Comparison of ENCODE assay signal across 1 cellular context in the genomic region with DNA sequence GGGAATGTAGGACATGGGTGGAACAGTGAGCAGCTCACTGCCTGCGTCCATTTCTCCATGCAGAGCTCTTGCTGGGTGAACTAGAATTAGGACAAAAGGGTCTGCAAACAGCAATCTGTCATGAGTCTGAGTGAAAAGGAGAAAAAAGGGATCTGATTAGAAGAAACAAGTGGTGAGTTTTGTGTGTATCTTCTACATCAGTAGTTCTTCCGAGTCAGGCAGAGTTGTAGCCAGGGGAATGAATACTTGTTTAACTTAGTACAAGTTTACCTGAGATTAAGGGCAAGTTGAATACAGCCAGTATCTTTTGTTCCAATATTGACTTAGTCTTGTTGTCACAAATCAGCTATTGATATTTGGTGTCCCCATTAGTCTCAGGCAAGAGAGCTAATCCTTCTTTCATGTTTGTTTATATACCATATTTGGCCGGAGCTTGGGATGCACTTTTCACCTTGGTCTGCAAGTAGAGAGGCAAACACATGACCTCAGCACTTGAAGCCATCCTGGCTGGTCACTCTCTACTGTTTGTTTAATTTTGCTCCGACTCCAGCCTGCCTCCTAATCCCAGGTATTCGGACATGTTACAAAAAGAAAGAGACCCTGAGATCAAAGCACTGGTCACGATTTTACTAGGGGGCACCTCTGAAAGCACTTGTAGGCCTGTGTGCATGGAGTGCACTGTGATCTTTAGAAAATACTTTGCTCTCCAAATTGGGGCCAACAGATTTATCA.
TF ChIP-seq lines count a peak whose summit lies in the region.

No MANE protein-coding gene starts in this region.

TF ChIP-seq in HepG2, 621 proteins besides CTCF, POLR2A, EP300 and RAD21 (continued from another document and continues in another):
- peak; percentile 80 for TF ChIP-seq ZNF280D (CRISPR knock-in tag; IDR thresholded peaks at IDR 0.05)
- TF ChIP-seq, protein P1, sequence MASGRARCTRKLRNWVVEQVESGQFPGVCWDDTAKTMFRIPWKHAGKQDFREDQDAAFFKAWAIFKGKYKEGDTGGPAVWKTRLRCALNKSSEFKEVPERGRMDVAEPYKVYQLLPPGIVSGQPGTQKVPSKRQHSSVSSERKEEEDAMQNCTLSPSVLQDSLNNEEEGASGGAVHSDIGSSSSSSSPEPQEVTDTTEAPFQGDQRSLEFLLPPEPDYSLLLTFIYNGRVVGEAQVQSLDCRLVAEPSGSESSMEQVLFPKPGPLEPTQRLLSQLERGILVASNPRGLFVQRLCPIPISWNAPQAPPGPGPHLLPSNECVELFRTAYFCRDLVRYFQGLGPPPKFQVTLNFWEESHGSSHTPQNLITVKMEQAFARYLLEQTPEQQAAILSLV (CRISPR knock-in tag; IDR thresholded peaks at IDR 0.05; ENCODE audit: borderline replicate concordance): no peak; the same call in 1 of the 2 replicates
- TF ChIP-seq RARG (CRISPR knock-in tag; IDR thresholded peaks at IDR 0.05; ENCODE audit: low read depth): no peak
- TF ChIP-seq, protein P2, sequence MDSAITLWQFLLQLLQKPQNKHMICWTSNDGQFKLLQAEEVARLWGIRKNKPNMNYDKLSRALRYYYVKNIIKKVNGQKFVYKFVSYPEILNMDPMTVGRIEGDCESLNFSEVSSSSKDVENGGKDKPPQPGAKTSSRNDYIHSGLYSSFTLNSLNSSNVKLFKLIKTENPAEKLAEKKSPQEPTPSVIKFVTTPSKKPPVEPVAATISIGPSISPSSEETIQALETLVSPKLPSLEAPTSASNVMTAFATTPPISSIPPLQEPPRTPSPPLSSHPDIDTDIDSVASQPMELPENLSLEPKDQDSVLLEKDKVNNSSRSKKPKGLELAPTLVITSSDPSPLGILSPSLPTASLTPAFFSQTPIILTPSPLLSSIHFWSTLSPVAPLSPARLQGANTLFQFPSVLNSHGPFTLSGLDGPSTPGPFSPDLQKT (CRISPR knock-in tag; IDR thresholded peaks at IDR 0.05; ENCODE audit: borderline replicate concordance): no peak
- TF ChIP-seq ZNF230 (CRISPR knock-in tag; IDR thresholded peaks at IDR 0.05): no peak; the same call in 1 of the 2 replicates
- TF ChIP-seq REL (CRISPR knock-in tag; conservative IDR thresholded peaks at IDR 0.05): peak; percentile 92
- TF ChIP-seq MED1 (CRISPR knock-in tag; IDR thresholded peaks at IDR 0.05): peak; percentile 94
- peak; percentile 85; the same call in 1 of the 2 replicates for TF ChIP-seq BORCS8-MEF2B (CRISPR knock-in tag; IDR thresholded peaks at IDR 0.05)
- TF ChIP-seq ZNF496 (CRISPR knock-in tag; IDR thresholded peaks at IDR 0.05; ENCODE audit: insufficient replicate concordance): no peak
- peak; percentile 100 for TF ChIP-seq SMAD3 (CRISPR knock-in tag; IDR thresholded peaks at IDR 0.05)
- no peak for TF ChIP-seq ZNF891 (CRISPR knock-in tag; IDR thresholded peaks at IDR 0.05)
- peak; percentile 78 to 81 for TF ChIP-seq MAFK (conservative IDR thresholded peaks at IDR 0.05 in 1 of 2, IDR thresholded peaks at IDR 0.05 in 1 of 2; ENCODE audit: low read length in 2 of 2)
- TF ChIP-seq JUN (CRISPR knock-in tag; IDR thresholded peaks at IDR 0.05): peak; percentile 99
- TF ChIP-seq ZNF18 (CRISPR knock-in tag; IDR thresholded peaks at IDR 0.05; ENCODE audit: insufficient replicate concordance): no peak
- TF ChIP-seq U2AF2 (IDR thresholded peaks at IDR 0.05; ENCODE audit: low read depth, low read length): no peak
- 0 out of 2 replicates have a peak, but pooled peaks have one; percentile 11 for TF ChIP-seq ZNF577 (CRISPR knock-in tag; IDR thresholded peaks at IDR 0.05; ENCODE audit: borderline replicate concordance, low read depth)
- TF ChIP-seq, protein P3, sequence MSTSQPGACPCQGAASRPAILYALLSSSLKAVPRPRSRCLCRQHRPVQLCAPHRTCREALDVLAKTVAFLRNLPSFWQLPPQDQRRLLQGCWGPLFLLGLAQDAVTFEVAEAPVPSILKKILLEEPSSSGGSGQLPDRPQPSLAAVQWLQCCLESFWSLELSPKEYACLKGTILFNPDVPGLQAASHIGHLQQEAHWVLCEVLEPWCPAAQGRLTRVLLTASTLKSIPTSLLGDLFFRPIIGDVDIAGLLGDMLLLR (CRISPR knock-in tag; IDR thresholded peaks at IDR 0.05): no peak
- TF ChIP-seq NFAT5 (CRISPR knock-in tag; IDR thresholded peaks at IDR 0.05): no peak
- TF ChIP-seq ZKSCAN5 (CRISPR knock-in tag; IDR thresholded peaks at IDR 0.05): no peak
- TF ChIP-seq, protein P4, sequence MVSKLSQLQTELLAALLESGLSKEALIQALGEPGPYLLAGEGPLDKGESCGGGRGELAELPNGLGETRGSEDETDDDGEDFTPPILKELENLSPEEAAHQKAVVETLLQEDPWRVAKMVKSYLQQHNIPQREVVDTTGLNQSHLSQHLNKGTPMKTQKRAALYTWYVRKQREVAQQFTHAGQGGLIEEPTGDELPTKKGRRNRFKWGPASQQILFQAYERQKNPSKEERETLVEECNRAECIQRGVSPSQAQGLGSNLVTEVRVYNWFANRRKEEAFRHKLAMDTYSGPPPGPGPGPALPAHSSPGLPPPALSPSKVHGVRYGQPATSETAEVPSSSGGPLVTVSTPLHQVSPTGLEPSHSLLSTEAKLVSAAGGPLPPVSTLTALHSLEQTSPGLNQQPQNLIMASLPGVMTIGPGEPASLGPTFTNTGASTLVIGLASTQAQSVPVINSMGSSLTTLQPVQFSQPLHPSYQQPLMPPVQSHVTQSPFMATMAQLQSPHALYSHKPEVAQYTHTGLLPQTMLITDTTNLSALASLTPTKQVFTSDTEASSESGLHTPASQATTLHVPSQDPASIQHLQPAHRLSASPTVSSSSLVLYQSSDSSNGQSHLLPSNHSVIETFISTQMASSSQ (IDR thresholded peaks at IDR 0.05; ENCODE audit: low read depth): peak; percentile 94
- TF ChIP-seq, protein P4 (CRISPR knock-in tag; IDR thresholded peaks at IDR 0.05; ENCODE audit: borderline replicate concordance): peak; percentile 97
- no peak for TF ChIP-seq ZUFSP (CRISPR knock-in tag; IDR thresholded peaks at IDR 0.05; ENCODE audit: borderline replicate concordance)
- TF ChIP-seq ZNF564 (CRISPR knock-in tag; IDR thresholded peaks at IDR 0.05): peak; percentile 86
- TF ChIP-seq HNRNPH1 (optimal IDR thresholded peaks at IDR 0.05; ENCODE audit: low read depth, low read length): no peak
- 0 out of 2 replicates have a peak, but pooled peaks have one; percentile 24 for TF ChIP-seq ZNF44 (CRISPR knock-in tag; IDR thresholded peaks at IDR 0.05)
- TF ChIP-seq, protein P5, sequence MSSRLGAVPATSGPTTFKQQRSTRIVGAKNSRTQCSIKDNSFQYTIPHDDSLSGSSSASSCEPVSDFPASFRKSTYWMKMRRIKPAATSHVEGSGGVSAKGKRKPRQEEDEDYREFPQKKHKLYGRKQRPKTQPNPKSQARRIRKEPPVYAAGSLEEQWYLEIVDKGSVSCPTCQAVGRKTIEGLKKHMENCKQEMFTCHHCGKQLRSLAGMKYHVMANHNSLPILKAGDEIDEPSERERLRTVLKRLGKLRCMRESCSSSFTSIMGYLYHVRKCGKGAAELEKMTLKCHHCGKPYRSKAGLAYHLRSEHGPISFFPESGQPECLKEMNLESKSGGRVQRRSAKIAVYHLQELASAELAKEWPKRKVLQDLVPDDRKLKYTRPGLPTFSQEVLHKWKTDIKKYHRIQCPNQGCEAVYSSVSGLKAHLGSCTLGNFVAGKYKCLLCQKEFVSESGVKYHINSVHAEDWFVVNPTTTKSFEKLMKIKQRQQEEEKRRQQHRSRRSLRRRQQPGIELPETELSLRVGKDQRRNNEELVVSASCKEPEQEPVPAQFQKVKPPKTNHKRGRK (CRISPR knock-in tag; IDR thresholded peaks at IDR 0.05): peak; percentile 73; the same call in 1 of the 2 replicates
- peak; percentile 98 for TF ChIP-seq HOXA9 (CRISPR knock-in tag; IDR thresholded peaks at IDR 0.05; ENCODE audit: borderline replicate concordance)
- peak; percentile 77 for TF ChIP-seq ESRRA (CRISPR knock-in tag; IDR thresholded peaks at IDR 0.05; ENCODE audit: low read depth)
- peak; percentile 96; the same call in 1 of the 2 replicates for TF ChIP-seq STAT5B (CRISPR knock-in tag; IDR thresholded peaks at IDR 0.05)
- TF ChIP-seq TGIF2 (CRISPR knock-in tag; IDR thresholded peaks at IDR 0.05): peak; percentile 92
- TF ChIP-seq KLF11 (CRISPR knock-in tag; IDR thresholded peaks at IDR 0.05): 0 out of 2 replicates have a peak, but pooled peaks have one; percentile 77
